In genomic region chr2:235689427-235689853, GRCh38 we compare ENCODE assay signal across 26 cellular contexts.
A peak's percentile ranks its signal among the peaks of the same experiment; 100 is the strongest.
DNase-seq lines count a peak whose midpoint lies in the region; ATAC-seq and TF ChIP-seq lines count a peak whose summit lies in the region.
"Had no signal": no experiment of that assay in that cellular context is flagged by ENCODE, and none has a peak within 500 bp of the region (broad histone marks: within the 10 kb centered on the region; RNA-seq: fewer than 3 reads in every experiment).

No MANE protein-coding gene starts in this region.

- H3K27ac Mint-ChIP-seq in naive thymus-derived CD8-positive, alpha-beta T cell: no peak overlapping the region
- H3K27ac Mint-ChIP-seq: activated CD4-positive, alpha-beta T cell treated with anti-CD3 and anti-CD28 coated beads, Interleukin-2, amount 10 ng/mL, durations not matched to agents 7 days and 5 days; activated T-cell treated with anti-CD3 and anti-CD28 coated beads, Interleukin-2, amount 50 U/mL, for 24 hours; mesothelial cell of epicardium; natural killer cell treated with Interleukin-12 subunit alpha and Interleukin-12 subunit beta and Interleukin-15 and Interleukin-18, amount 100 ng/mL, for 72 hours; T-helper 1 cell treated with Interleukin-12 subunit alpha and Interleukin-12 subunit beta and Interleukin-4 antibody, amounts not matched to agents 30 μg/mL and 1 μg/mL, for 36 hours had no signal

- TF ChIP-seq POLR2A in prostate gland (IDR thresholded peaks at IDR 0.05): no peak

- DNase-seq in SK-MEL-5 (ENCODE audit: low read depth, low spot score) (peak; percentile 62), colonic mucosa (peak; percentile 56), left colon (peak; percentile 49 to 68), superior temporal gyrus (ENCODE audit: extremely low spot score) (peak; percentile 62), prostate gland (ENCODE audit: low spot score) (no peak)
- no peak for DNase-seq in naive thymus-derived CD8-positive, alpha-beta T cell
- DNase-seq: activated CD4-positive, alpha-beta T cell treated with anti-CD3 and anti-CD28 coated beads, Interleukin-2, amount 10 ng/mL, durations not matched to agents 7 days and 5 days; activated T-cell treated with anti-CD3 and anti-CD28 coated beads, Interleukin-2, amount 50 U/mL, for 24 hours; Calu3; cerebellar nuclear complex; KBM-7; left ventricle myocardium inferior; MG63; NCI-H2081 treated with DMSO at 0.1 percent for 48 hours; NCI-H446; NCI-H774; spleen; upper lobe of left lung had no signal

- H3K9me3 ChIP-seq in colonic mucosa (no peaks in the 10 kb centered on the region), prostate gland (no peaks in the 10 kb centered on the region)
- H3K9me3 ChIP-seq: left ventricle myocardium inferior, MG63, spleen, upper lobe of left lung had no signal

- H3K27me3 ChIP-seq in colonic mucosa (no peaks in the 10 kb centered on the region), prostate gland (replicated peaks; ENCODE audit: insufficient read depth) (no peaks in the 10 kb centered on the region)
- H3K27me3 ChIP-seq: MG63, spleen, upper lobe of left lung had no signal

- H3K4me3 ChIP-seq in colonic mucosa: no peak overlapping the region
- H3K4me3 ChIP-seq in prostate gland: no peak overlapping the region
- H3K4me3 ChIP-seq: GM12878, left ventricle myocardium inferior, MG63, SK-N-MC, spleen, upper lobe of left lung had no signal

- H3K9me3 Mint-ChIP-seq in naive thymus-derived CD8-positive, alpha-beta T cell: no peaks in the 10 kb centered on the region
- H3K9me3 Mint-ChIP-seq: activated CD4-positive, alpha-beta T cell treated with anti-CD3 and anti-CD28 coated beads, Interleukin-2, amount 10 ng/mL, durations not matched to agents 7 days and 5 days; activated T-cell treated with anti-CD3 and anti-CD28 coated beads, Interleukin-2, amount 50 U/mL, for 24 hours; mesothelial cell of epicardium; natural killer cell treated with Interleukin-12 subunit alpha and Interleukin-12 subunit beta and Interleukin-15 and Interleukin-18, amount 100 ng/mL, for 72 hours; T-helper 1 cell treated with Interleukin-12 subunit alpha and Interleukin-12 subunit beta and Interleukin-4 antibody, amounts not matched to agents 30 μg/mL and 1 μg/mL, for 36 hours had no signal

- peaks cover 13% of the 10 kb centered on the region for H3K4me1 ChIP-seq in colonic mucosa
- H3K4me1 ChIP-seq in prostate gland (replicated peaks): no peaks in the 10 kb centered on the region

- no peak for TF ChIP-seq CTCF in colonic mucosa (IDR thresholded peaks at IDR 0.05)
- TF ChIP-seq CTCF in prostate gland (IDR thresholded peaks at IDR 0.05): no peak

- intact Hi-C loops in colonic mucosa (cut with DNase I): no loop called here
- intact Hi-C loops in left colon (cut with DNase I, micrococcal nuclease): no loop called here
- intact Hi-C loops in prostate gland (cut with DNase I): no loop called here

- POLR2A ChIA-PET in naive thymus-derived CD8-positive, alpha-beta T cell (lab: Charles Lee): no interaction called here

- H3K36me3 ChIP-seq in colonic mucosa (no peaks in the 10 kb centered on the region), prostate gland (no peaks in the 10 kb centered on the region)
- H3K36me3 ChIP-seq: left ventricle myocardium inferior, MG63, spleen, upper lobe of left lung had no signal

- no peaks in the 10 kb centered on the region for H3K36me3 Mint-ChIP-seq in naive thymus-derived CD8-positive, alpha-beta T cell
- H3K36me3 Mint-ChIP-seq: mesothelial cell of epicardium; natural killer cell treated with Interleukin-12 subunit alpha and Interleukin-12 subunit beta and Interleukin-15 and Interleukin-18, amount 100 ng/mL, for 72 hours had no signal

- H3K4me1 Mint-ChIP-seq in naive thymus-derived CD8-positive, alpha-beta T cell: peaks cover 0 to 15% (median 0%) of the 10 kb centered on the region in 4 donors
- H3K4me1 Mint-ChIP-seq: mesothelial cell of epicardium had no signal

- H3K27ac ChIP-seq in colonic mucosa: peak overlapping the region; percentile 64
- no peak overlapping the region for H3K27ac ChIP-seq in prostate gland
- H3K27ac ChIP-seq: left ventricle myocardium inferior, RWPE1, SK-N-MC, spleen, upper lobe of left lung had no signal

- H3K27me3 Mint-ChIP-seq in naive thymus-derived CD8-positive, alpha-beta T cell: peaks cover 2 to 23% (median 9%) of the 10 kb centered on the region in 5 donors
- H3K27me3 Mint-ChIP-seq: activated CD4-positive, alpha-beta T cell treated with anti-CD3 and anti-CD28 coated beads, Interleukin-2, amount 10 ng/mL, durations not matched to agents 7 days and 5 days; natural killer cell treated with Interleukin-12 subunit alpha and Interleukin-12 subunit beta and Interleukin-15 and Interleukin-18, amount 100 ng/mL, for 72 hours had no signal

- H3K9ac ChIP-seq in colonic mucosa (ENCODE audit: low read depth in 2 of 2, low read length in 2 of 2): peak overlapping the region in 1 of 2 donors; percentile 4

- ATAC-seq in left colon: peak; percentile 66
- no peak for ATAC-seq in naive thymus-derived CD8-positive, alpha-beta T cell
- no peak for ATAC-seq in HG03354 (IDR thresholded peaks at IDR 0.05; ENCODE audit: poor library complexity, severe bottlenecking, unreplicated experiment)
- ATAC-seq: GM12878; HCT116; natural killer cell treated with Interleukin-12 subunit alpha and Interleukin-12 subunit beta and Interleukin-15 and Interleukin-18, amount 100 ng/mL, for 72 hours had no signal

- 59% methylated on average over 4 of the region's 4 CpGs for WGBS in prostate gland

- in situ Hi-C loops in SK-MEL-5 (cut with HindIII; ENCODE audit: low pct_unique_long_range_greater_than_20kb, low sequenced_read_pairs): no loop called here

- H3K4me3 Mint-ChIP-seq in naive thymus-derived CD8-positive, alpha-beta T cell: no peak overlapping the region
- H3K4me3 Mint-ChIP-seq: activated CD4-positive, alpha-beta T cell treated with anti-CD3 and anti-CD28 coated beads, Interleukin-2, amount 10 ng/mL, durations not matched to agents 7 days and 5 days; activated T-cell treated with anti-CD3 and anti-CD28 coated beads, Interleukin-2, amount 50 U/mL, for 24 hours; mesothelial cell of epicardium; natural killer cell treated with Interleukin-12 subunit alpha and Interleukin-12 subunit beta and Interleukin-15 and Interleukin-18, amount 100 ng/mL, for 72 hours; T-helper 1 cell treated with Interleukin-12 subunit alpha and Interleukin-12 subunit beta and Interleukin-4 antibody, amounts not matched to agents 30 μg/mL and 1 μg/mL, for 36 hours had no signal

Comparison
In these comparisons a context has a peak if more than half of its experiments do, and no peak if none do; other contexts are left out.
1. DNase-seq: peak in SK-MEL-5 (single experiment), colonic mucosa (single experiment), left colon (2 of 2) and superior temporal gyrus (single experiment); none in prostate gland (single experiment) and naive thymus-derived CD8-positive, alpha-beta T cell (0 of 10).